Comparison of ENCODE assay signal across 32 cellular contexts in the genomic region with DNA sequence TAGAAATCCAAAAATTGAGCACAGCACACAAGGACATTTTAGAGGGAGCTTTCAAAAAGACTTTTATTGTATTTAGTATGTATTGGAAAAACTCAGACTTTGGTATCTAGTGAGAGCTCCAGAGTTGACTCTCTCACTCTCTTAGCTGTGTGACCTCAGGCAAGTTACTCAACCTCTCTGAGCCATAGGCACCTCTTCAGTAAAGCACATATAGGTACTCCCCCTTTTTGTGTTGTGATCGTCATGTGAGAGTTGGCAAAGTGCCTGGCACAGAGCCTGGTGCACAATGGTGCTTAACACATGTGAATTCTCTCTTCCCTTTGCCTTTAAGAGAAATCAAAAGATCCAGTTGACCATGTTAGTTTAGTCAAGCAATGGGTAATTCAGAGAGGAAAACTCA.
"Had no signal": no experiment of that assay in that cellular context is flagged by ENCODE, and none has a peak within 500 bp of the region (broad histone marks: within the 10 kb centered on the region; RNA-seq: fewer than 3 reads in every experiment).

No MANE protein-coding gene starts in this region.

- ATAC-seq: esophagus mucosa; heart right ventricle; left cardiac atrium; left lung; mucosa of descending colon; natural killer cell treated with Interleukin-12 subunit alpha and Interleukin-12 subunit beta and Interleukin-15 and Interleukin-18, amount 100 ng/mL, for 72 hours; pancreas; sciatic nerve; stimulated activated naive CD8-positive, alpha-beta T cell treated with anti-CD3 and anti-CD28 coated beads, Interleukin-15, amount 100 ng/mL, for 72 hours; upper lobe of right lung had no signal

- H3K4me3 Mint-ChIP-seq: dendritic cell treated with granulocyte-macrophage colony-stimulating factor and Interleukin-4, amounts not matched to agents 40 ng/mL and 50 ng/mL, for 4 days; endodermal cell; mesothelial cell of epicardium; natural killer cell treated with Interleukin-12 subunit alpha and Interleukin-12 subunit beta and Interleukin-15 and Interleukin-18, amount 100 ng/mL, for 72 hours; neural crest cell; stimulated activated naive CD8-positive, alpha-beta T cell treated with anti-CD3 and anti-CD28 coated beads, Interleukin-15, amount 100 ng/mL, for 72 hours had no signal

- H3K27me3 ChIP-seq: heart right ventricle, left lung, neutrophil, pancreas, suprapubic skin, transverse colon, upper lobe of right lung, uterus had no signal

- DNase-seq: effector CD8-positive, alpha-beta T cell; endodermal cell; foreskin melanocyte; glutamatergic neuron; heart right ventricle; hippocampal formation; left cardiac atrium; left lung; mesenchymal stem cell; mucosa of descending colon; naive B cell; pancreas; stimulated activated CD4-positive, alpha-beta T cell treated with anti-CD3 and anti-CD28 coated beads, Interleukin-12 subunit alpha, Interleukin-12 subunit beta, amount 100 ng/mL, for 4 hours; stimulated activated CD4-positive, alpha-beta T cell treated with anti-CD3 and anti-CD28 coated beads, Interleukin-1b, Interleukin-23, amount 100 ng/mL, for 48 hours; stimulated activated CD4-positive, alpha-beta T cell treated with anti-CD3 and anti-CD28 coated beads, Interleukin-4, amount 100 ng/mL, for 1 hour; stimulated activated CD8-positive, alpha-beta memory T cell treated with anti-CD3 and anti-CD28 coated beads, Interleukin-4, amount 100 ng/mL, for 48 hours; stimulated activated naive CD4-positive, alpha-beta T cell; stimulated activated naive CD8-positive, alpha-beta T cell treated with anti-CD3 and anti-CD28 coated beads, Interleukin-15, amount 100 ng/mL, for 72 hours; transverse colon; upper lobe of right lung; uterus had no signal

- H3K4me3 ChIP-seq: heart right ventricle, left lung, mucosa of descending colon, pancreas, smooth muscle cell, suprapubic skin, transverse colon, upper lobe of right lung, uterus had no signal

- H3K4me1 ChIP-seq: heart right ventricle, left lung, pancreas, suprapubic skin, transverse colon, upper lobe of right lung, uterus had no signal

- H3K9me3 ChIP-seq: heart right ventricle, left lung, mucosa of descending colon, neutrophil, pancreas, suprapubic skin, transverse colon, upper lobe of right lung, uterus had no signal

- H3K9me3 Mint-ChIP-seq: dendritic cell treated with granulocyte-macrophage colony-stimulating factor and Interleukin-4, amounts not matched to agents 40 ng/mL and 50 ng/mL, for 4 days; endodermal cell; mesothelial cell of epicardium; naive B cell; natural killer cell treated with Interleukin-12 subunit alpha and Interleukin-12 subunit beta and Interleukin-15 and Interleukin-18, amount 100 ng/mL, for 72 hours; stimulated activated naive CD8-positive, alpha-beta T cell treated with anti-CD3 and anti-CD28 coated beads, Interleukin-15, amount 100 ng/mL, for 72 hours had no signal

- H3K36me3 Mint-ChIP-seq: mesothelial cell of epicardium; naive B cell; natural killer cell treated with Interleukin-12 subunit alpha and Interleukin-12 subunit beta and Interleukin-15 and Interleukin-18, amount 100 ng/mL, for 72 hours had no signal

- H3K27ac Mint-ChIP-seq: dendritic cell treated with granulocyte-macrophage colony-stimulating factor and Interleukin-4, amounts not matched to agents 40 ng/mL and 50 ng/mL, for 4 days; endodermal cell; mesothelial cell of epicardium; natural killer cell treated with Interleukin-12 subunit alpha and Interleukin-12 subunit beta and Interleukin-15 and Interleukin-18, amount 100 ng/mL, for 72 hours; stimulated activated naive CD8-positive, alpha-beta T cell treated with anti-CD3 and anti-CD28 coated beads, Interleukin-15, amount 100 ng/mL, for 72 hours had no signal

- H3K4me2 ChIP-seq: smooth muscle cell had no signal

- H3K27ac ChIP-seq: epithelial cell of prostate, heart right ventricle, left lung, neutrophil, pancreas, suprapubic skin, transverse colon, upper lobe of right lung, uterus had no signal

- H3K36me3 ChIP-seq: heart right ventricle, left lung, neutrophil, pancreas, suprapubic skin, transverse colon, upper lobe of right lung, uterus had no signal

- FAIRE-seq: islet of Langerhans, pancreas had no signal

- H3K4me1 Mint-ChIP-seq: mesothelial cell of epicardium had no signal
